8 cellular contexts compared by ENCODE assay signal in the genomic region with DNA sequence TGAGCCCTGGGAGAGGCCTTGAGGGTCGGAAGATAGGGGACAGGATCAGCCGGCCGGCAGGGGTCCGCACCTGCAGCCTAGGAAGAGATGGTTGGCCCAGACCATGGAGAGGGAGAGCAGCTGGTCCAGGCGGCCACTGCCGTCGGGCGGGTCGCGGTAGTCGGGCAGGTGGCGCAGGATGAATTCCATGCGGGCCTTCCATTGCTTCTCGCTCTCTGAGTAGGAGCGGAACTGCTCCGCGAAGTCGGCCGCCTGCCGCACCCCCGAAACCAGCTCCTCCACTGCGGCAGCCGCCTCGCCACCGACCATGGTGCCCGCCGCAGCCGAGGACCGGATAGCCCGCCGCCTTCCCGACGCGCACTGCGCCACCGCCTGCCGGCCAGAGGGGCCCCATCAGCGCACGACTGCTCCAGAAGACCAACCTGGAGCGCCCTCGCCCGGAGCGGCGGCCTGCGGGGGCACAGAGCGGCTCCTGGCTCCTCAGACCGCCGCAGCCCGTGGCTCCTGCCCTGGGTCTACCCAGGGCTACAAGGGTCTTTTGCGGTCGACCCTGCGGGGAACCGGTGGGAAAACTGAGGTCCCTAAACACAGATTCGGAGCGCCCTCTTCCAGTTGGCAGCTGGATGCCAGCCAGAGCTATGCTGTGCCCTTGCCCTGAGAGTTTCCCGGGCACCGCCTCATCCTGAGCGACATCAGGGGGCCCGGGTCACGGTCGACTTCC. TPM values are rescaled to one million over a fixed set of nuclear protein-coding genes. Genes with fewer than 3 reads are reported as not detected.
DNase-seq lines count a peak whose midpoint lies in the region; ATAC-seq and TF ChIP-seq lines count a peak whose summit lies in the region.

A gene with protein sequence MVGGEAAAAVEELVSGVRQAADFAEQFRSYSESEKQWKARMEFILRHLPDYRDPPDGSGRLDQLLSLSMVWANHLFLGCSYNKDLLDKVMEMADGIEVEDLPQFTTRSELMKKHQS (minus strand): TSS at position 336 of the 721 bp plus-strand sequence. CDS start 27 bp downstream, at position 309.

- peak; percentile 76 for TF ChIP-seq POLR2A in transverse colon (IDR thresholded peaks at IDR 0.05)

- peak within 1 kb of the TSS; percentile 87 for H3K27ac Mint-ChIP-seq in activated naive CD8-positive, alpha-beta T cell treated with anti-CD3 and anti-CD28 coated beads, Interleukin-2, amount 50 U/mL, for 24 hours

- peak; percentile 84 for DNase-seq in NCI-H1092 treated with DMSO at 0.1 percent for 48 hours (lab: John Stamatoyannopoulos, UW)
- peak; percentile 91 for DNase-seq in SW480 (ENCODE audit: low spot score)
- peak; percentile 94 for DNase-seq in activated naive CD8-positive, alpha-beta T cell treated with anti-CD3 and anti-CD28 coated beads, Interleukin-2, amount 50 U/mL, for 24 hours
- peak; percentile 96 for DNase-seq in Right ventricle myocardium superior
- peak; percentile 80 for DNase-seq in pons (ENCODE audit: low spot score)
- peak; percentile 94 for DNase-seq in transverse colon

- H3K36me3 Mint-ChIP-seq in activated naive CD8-positive, alpha-beta T cell treated with anti-CD3 and anti-CD28 coated beads, Interleukin-2, amount 50 U/mL, for 24 hours (ENCODE audit: low read depth), result peaks cover 5% of the 10 kb centered on the region

- no peaks in the 10 kb centered on the region for H3K27me3 ChIP-seq in transverse colon

- peaks cover 10 to 47% (median 33%) of the 10 kb centered on the region in 4 donors for H3K4me1 ChIP-seq in transverse colon

- WGBS in transverse colon (ENCODE audit: low coverage in 1 of 2), 2 donors, result 1% methylated on average over 17 of the region's 61 CpGs; no CpG with 5 or more reads in 1 of the 2 donors

- peak within 1 kb of the TSS; percentile 95 for H3K4me3 Mint-ChIP-seq in activated naive CD8-positive, alpha-beta T cell treated with anti-CD3 and anti-CD28 coated beads, Interleukin-2, amount 50 U/mL, for 24 hours

- peak within 1 kb of the TSS; percentile 47 to 88 (median 76) for H3K4me3 ChIP-seq in transverse colon

- H3K9me3 ChIP-seq in transverse colon, result no peaks in the 10 kb centered on the region

- H3K9me3 Mint-ChIP-seq in activated naive CD8-positive, alpha-beta T cell treated with anti-CD3 and anti-CD28 coated beads, Interleukin-2, amount 50 U/mL, for 24 hours, result no peaks in the 10 kb centered on the region

- no peak for TF ChIP-seq EP300 in transverse colon (IDR thresholded peaks at IDR 0.05; ENCODE audit: low read depth)

- H3K27me3 Mint-ChIP-seq in activated naive CD8-positive, alpha-beta T cell treated with anti-CD3 and anti-CD28 coated beads, Interleukin-2, amount 50 U/mL, for 24 hours, result no peaks in the 10 kb centered on the region

- intact Hi-C loops in Right ventricle myocardium superior (cut with DNase I), result loop anchor here (5.0 kb wide), 2 partner anchors 56 to 116 kb away; partner anchors contain the start of gene JADE2
- intact Hi-C loops in transverse colon (cut with DNase I; ENCODE audit: low total_unique reads), result loop anchor here (5.0 kb wide), 2 partner anchors 116 to 166 kb away; partner anchors contain the start of gene JADE2

- peak; percentile 86 for TF ChIP-seq CTCF in GM12874 (IDR thresholded peaks at IDR 0.05; ENCODE audit: insufficient read depth, low read depth, low read length)
- peak; percentile 65 to 93 (median 72) for TF ChIP-seq CTCF in transverse colon (IDR thresholded peaks at IDR 0.05)

- H3K27ac ChIP-seq in transverse colon, result peak within 1 kb of the TSS; percentile 79 to 90 (median 86)

- H3K36me3 ChIP-seq in transverse colon, result no peaks in the 10 kb centered on the region

- peaks cover 39% of the 10 kb centered on the region for H3K4me1 Mint-ChIP-seq in activated naive CD8-positive, alpha-beta T cell treated with anti-CD3 and anti-CD28 coated beads, Interleukin-2, amount 50 U/mL, for 24 hours

- peak; percentile 94 for ATAC-seq in HG02623 (IDR thresholded peaks at IDR 0.05; ENCODE audit: unreplicated experiment)
- ATAC-seq in activated naive CD8-positive, alpha-beta T cell treated with anti-CD3 and anti-CD28 coated beads, Interleukin-2, amount 50 U/mL, for 24 hours, result peak; percentile 100
- peak; percentile 100 for ATAC-seq in Right ventricle myocardium superior (ENCODE audit: poor library complexity)

- in situ Hi-C loops in transverse colon (cut with MboI; ENCODE audit: low pct_ligation_motif_present in 1 of 4, low pct_unique_long_range_greater_than_20kb in 1 of 4, low sequenced_read_pairs in 3 of 4), result loop anchor here in 3 of 4 donors (5.0 to 25.0 kb wide), 4 partner anchors 101 to 176 kb away; partner anchors contain the start of gene JADE2 (in 1 of the 3)

RNA-seq across cellular contexts. Expression of the gene that starts here (rescaled TPM):
- total RNA-seq in Right ventricle myocardium superior (43.1 TPM), transverse colon (10 to 100 TPM in 2 of 4 donors, 1 to 10 TPM in 1, not detected in 1; 3.2 to 18.7 (median 12.9) TPM)

Comparison
In these comparisons a context has a peak if more than half of its experiments do, and no peak if none do; other contexts are left out.
1. Peak in every context shown above with its lines: DNase-seq, ATAC-seq, H3K4me3 ChIP-seq and H3K27ac ChIP-seq.